Comparison of ENCODE assay signal across 1 cellular context in genomic region chrX:101417981-101418841, GRCh38.
TF ChIP-seq lines count a peak whose summit lies in the region.

No MANE protein-coding gene starts in this region.

TF ChIP-seq in IMR-90, 13 proteins besides CTCF, POLR2A, EP300 and RAD21:
- TF ChIP-seq ELK1 (IDR thresholded peaks at IDR 0.05; ENCODE audit: borderline replicate concordance, low read depth, low read length) (no peak), RCOR1 (IDR thresholded peaks at IDR 0.05; ENCODE audit: insufficient replicate concordance, low read length) (no peak), SMC3 (IDR thresholded peaks at IDR 0.05; ENCODE audit: low read depth, low read length) (no peak), MAFK (IDR thresholded peaks at IDR 0.05; ENCODE audit: low read depth, low read length) (no peak), RFX5 (IDR thresholded peaks at IDR 0.05; ENCODE audit: low read depth, low read length) (no peak), USF2 (IDR thresholded peaks at IDR 0.05; ENCODE audit: low read depth, low read length) (no peak), BHLHE40 (IDR thresholded peaks at IDR 0.05; ENCODE audit: low read depth, low read length) (no peak), MXI1 (IDR thresholded peaks at IDR 0.05; ENCODE audit: borderline replicate concordance, low read depth, low read length) (no peak), MAZ (IDR thresholded peaks at IDR 0.05; ENCODE audit: borderline replicate concordance, low read depth, low read length) (no peak), CHD1 (IDR thresholded peaks at IDR 0.05; ENCODE audit: low read depth, low read length) (no peak), FOS (IDR thresholded peaks at IDR 0.05; ENCODE audit: low read depth, low read length) (no peak), CEBPB (IDR thresholded peaks at IDR 0.05; ENCODE audit: low read depth, low read length) (no peak), NFE2L2 (IDR thresholded peaks at IDR 0.05; ENCODE audit: low read depth, low read length) (no peak)
TF ChIP-seq in IMR-90: peak in this region for 0.
